In genomic region chr9:38298503-38298902, GRCh38 we compare ENCODE assay signal across 15 cellular contexts.
"Had no signal": no experiment of that assay in that cellular context is flagged by ENCODE, and none has a peak within 500 bp of the region (broad histone marks: within the 10 kb centered on the region; RNA-seq: fewer than 3 reads in every experiment).

No MANE protein-coding gene starts in this region.

- H3K4me3 ChIP-seq: cardiac muscle cell, skin epidermis, tibial nerve, uterus had no signal

- H3K27me3 ChIP-seq: cardiac muscle cell, neutrophil, tibial nerve, uterus had no signal

- H3K9me3 ChIP-seq: neutrophil, tibial nerve, uterus had no signal

- H3K36me3 ChIP-seq: cardiac muscle cell, neutrophil, tibial nerve, uterus had no signal

- DNase-seq: activated B cell treated with CpG ODN at 0.5 μM for 24 hours; activated CD4-positive, alpha-beta memory T cell treated with anti-CD3 and anti-CD28 coated beads for 36 hours; activated CD4-positive, alpha-beta T cell treated with anti-CD3 and anti-CD28 coated beads for 4 hours; activated gamma-delta T cell treated with Interleukin-2 at 50 U/mL for 16 hours; activated T-cell treated with anti-CD3 and anti-CD28 coated beads for 4 hours; effector memory CD4-positive, alpha-beta T cell; foreskin fibroblast; mesendoderm; uterus had no signal

- ATAC-seq: activated naive CD4-positive, alpha-beta T cell treated with anti-CD3 and anti-CD28 coated beads, Interleukin-2, amount 50 U/mL, for 72 hours; natural killer cell treated with Interleukin-12 subunit alpha and Interleukin-12 subunit beta and Interleukin-15 and Interleukin-18, amount 100 ng/mL, for 72 hours had no signal

- H3K27ac ChIP-seq: cardiac muscle cell, neutrophil, skin epidermis, tibial nerve, uterus had no signal
